ENCODE assay signal across 2 cellular contexts in the genomic region with DNA sequence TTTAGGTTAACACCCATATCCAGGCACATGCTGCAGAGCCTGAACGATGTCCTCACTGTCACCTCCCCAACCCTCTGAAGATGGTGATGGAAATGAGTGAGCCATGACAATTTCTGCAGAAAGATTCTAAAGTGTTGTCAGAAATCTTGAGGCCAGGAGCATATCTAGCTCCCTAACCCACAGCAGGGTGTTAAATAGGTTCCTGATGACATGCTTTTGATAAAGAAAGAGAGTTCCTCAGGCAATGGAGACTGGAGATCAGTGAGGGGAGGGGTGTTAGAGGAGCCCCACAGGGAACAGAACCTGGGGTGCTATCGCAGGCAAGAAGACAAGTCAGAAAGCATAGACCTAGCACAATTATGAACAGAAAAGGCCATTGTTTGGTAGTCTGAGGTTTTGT.
A peak's percentile ranks its signal among the peaks of the same experiment; 100 is the strongest.
TF ChIP-seq lines count a peak whose summit lies in the region.

No MANE protein-coding gene starts in this region.

TF ChIP-seq in IMR-90, 13 proteins besides CTCF, POLR2A, EP300 and RAD21:
- TF ChIP-seq RFX5 (IDR thresholded peaks at IDR 0.05; ENCODE audit: low read depth, low read length) (no peak), FOS (IDR thresholded peaks at IDR 0.05; ENCODE audit: low read depth, low read length) (no peak), MXI1 (IDR thresholded peaks at IDR 0.05; ENCODE audit: borderline replicate concordance, low read depth, low read length) (no peak), SMC3 (IDR thresholded peaks at IDR 0.05; ENCODE audit: low read depth, low read length) (no peak), RCOR1 (IDR thresholded peaks at IDR 0.05; ENCODE audit: insufficient replicate concordance, low read length) (no peak), MAZ (IDR thresholded peaks at IDR 0.05; ENCODE audit: borderline replicate concordance, low read depth, low read length) (no peak), BHLHE40 (IDR thresholded peaks at IDR 0.05; ENCODE audit: low read depth, low read length) (no peak), CEBPB (IDR thresholded peaks at IDR 0.05; ENCODE audit: low read depth, low read length) (no peak), CHD1 (IDR thresholded peaks at IDR 0.05; ENCODE audit: low read depth, low read length) (no peak), NFE2L2 (IDR thresholded peaks at IDR 0.05; ENCODE audit: low read depth, low read length) (no peak), MAFK (IDR thresholded peaks at IDR 0.05; ENCODE audit: low read depth, low read length) (no peak)
- TF ChIP-seq, protein P1, sequence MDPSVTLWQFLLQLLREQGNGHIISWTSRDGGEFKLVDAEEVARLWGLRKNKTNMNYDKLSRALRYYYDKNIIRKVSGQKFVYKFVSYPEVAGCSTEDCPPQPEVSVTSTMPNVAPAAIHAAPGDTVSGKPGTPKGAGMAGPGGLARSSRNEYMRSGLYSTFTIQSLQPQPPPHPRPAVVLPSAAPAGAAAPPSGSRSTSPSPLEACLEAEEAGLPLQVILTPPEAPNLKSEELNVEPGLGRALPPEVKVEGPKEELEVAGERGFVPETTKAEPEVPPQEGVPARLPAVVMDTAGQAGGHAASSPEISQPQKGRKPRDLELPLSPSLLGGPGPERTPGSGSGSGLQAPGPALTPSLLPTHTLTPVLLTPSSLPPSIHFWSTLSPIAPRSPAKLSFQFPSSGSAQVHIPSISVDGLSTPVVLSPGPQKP (IDR thresholded peaks at IDR 0.05; ENCODE audit: borderline replicate concordance, low read depth, low read length), result no peak
- TF ChIP-seq, protein P2, sequence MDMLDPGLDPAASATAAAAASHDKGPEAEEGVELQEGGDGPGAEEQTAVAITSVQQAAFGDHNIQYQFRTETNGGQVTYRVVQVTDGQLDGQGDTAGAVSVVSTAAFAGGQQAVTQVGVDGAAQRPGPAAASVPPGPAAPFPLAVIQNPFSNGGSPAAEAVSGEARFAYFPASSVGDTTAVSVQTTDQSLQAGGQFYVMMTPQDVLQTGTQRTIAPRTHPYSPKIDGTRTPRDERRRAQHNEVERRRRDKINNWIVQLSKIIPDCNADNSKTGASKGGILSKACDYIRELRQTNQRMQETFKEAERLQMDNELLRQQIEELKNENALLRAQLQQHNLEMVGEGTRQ (IDR thresholded peaks at IDR 0.05; ENCODE audit: low read depth, low read length), result no peak

TF ChIP-seq in H1, 55 proteins besides CTCF, POLR2A, EP300 and RAD21:
- TF ChIP-seq SRF (IDR thresholded peaks at IDR 0.05; ENCODE audit: low read depth, low read length), result no peak
- TF ChIP-seq, protein P3, sequence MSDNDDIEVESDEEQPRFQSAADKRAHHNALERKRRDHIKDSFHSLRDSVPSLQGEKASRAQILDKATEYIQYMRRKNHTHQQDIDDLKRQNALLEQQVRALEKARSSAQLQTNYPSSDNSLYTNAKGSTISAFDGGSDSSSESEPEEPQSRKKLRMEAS (IDR thresholded peaks at IDR 0.05), result 0 out of 2 replicates have a peak, but pooled peaks have one; percentile 11
